In the genomic region with DNA sequence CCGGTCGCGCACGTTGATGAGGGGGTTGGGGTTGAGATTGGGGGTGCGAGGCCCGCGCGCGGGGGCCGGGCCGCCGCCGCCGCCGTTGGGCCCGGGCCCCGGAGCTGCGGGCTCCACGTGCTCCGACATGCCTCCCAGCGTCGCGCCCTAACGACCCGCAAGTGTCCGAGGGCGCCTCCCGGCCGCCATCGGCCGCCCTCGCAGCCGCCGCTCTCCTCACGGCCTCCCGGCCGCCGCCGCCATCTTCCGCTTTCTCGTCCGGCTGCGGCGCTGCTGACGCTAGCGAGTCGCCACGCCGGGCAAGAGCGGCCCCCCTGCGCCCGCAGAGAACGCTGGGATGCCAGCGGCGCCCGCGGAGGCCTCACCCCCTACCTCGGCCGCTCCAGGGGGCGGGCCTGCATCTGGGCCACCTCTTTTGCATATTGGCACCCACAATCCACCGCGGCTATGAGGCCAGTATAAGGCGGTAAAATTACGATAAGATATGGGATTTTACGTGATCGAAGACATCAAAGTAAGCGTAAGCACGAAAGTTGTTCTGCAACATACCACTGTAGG, we compare ENCODE assay signal across 8 cellular contexts. TPM values are rescaled to one million over a fixed set of nuclear protein-coding genes. Genes with fewer than 3 reads are reported as not detected.
DNase-seq lines count a peak whose midpoint lies in the region; ATAC-seq and TF ChIP-seq lines count a peak whose summit lies in the region.

A gene (minus strand): TSS at position 256 of the 558 bp plus-strand sequence. CDS start 127 bp downstream, at position 129.

- H3K27ac Mint-ChIP-seq in activated naive CD4-positive, alpha-beta T cell treated with anti-CD3 and anti-CD28 coated beads for 36 hours: peak within 1 kb of the TSS; percentile 98

- H3K36me3 Mint-ChIP-seq in activated naive CD4-positive, alpha-beta T cell treated with anti-CD3 and anti-CD28 coated beads for 36 hours (ENCODE audit: low read depth): peaks cover 3% of the 10 kb centered on the region

- H3K4me1 Mint-ChIP-seq in activated naive CD4-positive, alpha-beta T cell treated with anti-CD3 and anti-CD28 coated beads for 36 hours (ENCODE audit: low read depth): peaks cover 41% of the 10 kb centered on the region

- H3K4me3 Mint-ChIP-seq in activated naive CD4-positive, alpha-beta T cell treated with anti-CD3 and anti-CD28 coated beads for 36 hours: peak within 1 kb of the TSS; percentile 95

- intact Hi-C loops in activated naive CD4-positive, alpha-beta T cell treated with anti-CD3 and anti-CD28 coated beads for 36 hours (cut with micrococcal nuclease): loop anchor here (1.0 to 10.0 kb wide), 12 partner anchors 19 to 384 kb away; a partner anchor contains a TSS

- H3K36me3 ChIP-seq in GM06990 (ENCODE audit: control insufficient read depth, insufficient read depth, low read length) (peaks cover 8% of the 10 kb centered on the region), SK-N-MC (ENCODE audit: insufficient read depth, low read length) (no peaks in the 10 kb centered on the region), neutrophil (peaks cover 8% of the 10 kb centered on the region)

- DNase-seq in GM06990 (ENCODE audit: extremely low read depth, insufficient read length) (peak; percentile 96), NCI-H1048 (lab: John Stamatoyannopoulos, UW) (peak; percentile 93), SK-N-MC (ENCODE audit: low read depth, low spot score) (peak; percentile 94), foreskin melanocyte (peak; percentile 92)
- DNase-seq in activated naive CD4-positive, alpha-beta T cell treated with anti-CD3 and anti-CD28 coated beads for 36 hours: peak; percentile 98

- H3K27me3 Mint-ChIP-seq in activated naive CD4-positive, alpha-beta T cell treated with anti-CD3 and anti-CD28 coated beads for 36 hours (ENCODE audit: low read depth): no peaks in the 10 kb centered on the region

- no peaks in the 10 kb centered on the region for H3K9me3 ChIP-seq in SK-N-MC (ENCODE audit: low read depth, low read length)
- H3K9me3 ChIP-seq in neutrophil: no peaks in the 10 kb centered on the region

- CTCF ChIA-PET in activated naive CD4-positive, alpha-beta T cell treated with anti-CD3 and anti-CD28 coated beads for 36 hours (lab: Charles Lee): interaction anchor here (0.9 to 1.0 kb wide), 3 partner anchors 22 to 224 kb away, joined by 3 read pairs; no protein-coding TSS in a partner anchor

- no peaks in the 10 kb centered on the region for H3K9me3 Mint-ChIP-seq in activated naive CD4-positive, alpha-beta T cell treated with anti-CD3 and anti-CD28 coated beads for 36 hours

- ATAC-seq in HG02571 (IDR thresholded peaks at IDR 0.05; ENCODE audit: unreplicated experiment): peak; percentile 70

- H3K4me3 ChIP-seq in GM06990 (replicated peaks; ENCODE audit: low read depth, low read length) (peak within 1 kb of the TSS; percentile 98), SK-N-MC (peak within 1 kb of the TSS; percentile 86), neutrophil (ENCODE audit: low read depth in 1 of 2, low read length in 1 of 2) (peak within 1 kb of the TSS; percentile 77 to 86)

- TF ChIP-seq CTCF in GM06990 (IDR thresholded peaks at IDR 0.05; ENCODE audit: insufficient read depth, low read length, poor library complexity, severe bottlenecking): no peak
- TF ChIP-seq CTCF in neutrophil (IDR thresholded peaks at IDR 0.05): peak; percentile 62
- no peak for TF ChIP-seq CTCF in subcutaneous adipose tissue (IDR thresholded peaks at IDR 0.05; ENCODE audit: low read depth)

- no peaks in the 10 kb centered on the region for H3K27me3 ChIP-seq in GM06990 (replicated peaks; ENCODE audit: control insufficient read depth, insufficient read depth, low read length)
- H3K27me3 ChIP-seq in neutrophil: no peaks in the 10 kb centered on the region

- H3K27ac ChIP-seq in SK-N-MC (peak within 1 kb of the TSS; percentile 96), neutrophil (peak within 1 kb of the TSS; percentile 92)

- H3K4me1 ChIP-seq in neutrophil (ENCODE audit: control insufficient read depth in 1 of 2, insufficient read depth in 1 of 2, low read depth in 1 of 2, low read length in 1 of 2): peaks cover 41 to 71% of the 10 kb centered on the region in 2 experiments

- H3K9ac ChIP-seq in SK-N-MC (ENCODE audit: insufficient read length): peak within 1 kb of the TSS; percentile 97

RNA-seq across cellular contexts. Expression of the gene that starts here (rescaled TPM):
- total RNA-seq in activated naive CD4-positive, alpha-beta T cell treated with anti-CD3 and anti-CD28 coated beads for 36 hours: 100 to 1,000 TPM; 105 to 109 TPM
- total RNA-seq in subcutaneous adipose tissue: 100 to 1,000 TPM in 2 of 4 donors, 10 to 100 TPM in 2; 65.1 to 193 (median 94.0) TPM

Comparison
In these comparisons a context has a peak if more than half of its experiments do, and no peak if none do; other contexts are left out.
1. Peak in every context shown above with its lines: DNase-seq, ATAC-seq, H3K4me3 ChIP-seq and H3K27ac ChIP-seq.